In genomic region chr13:38872693-38873092, GRCh38 we compare ENCODE assay signal across 8 cellular contexts.
DNase-seq lines count a peak whose midpoint lies in the region; ATAC-seq, FAIRE-seq and TF ChIP-seq lines count a peak whose summit lies in the region.

No MANE protein-coding gene starts in this region.

- H3K27me3 Mint-ChIP-seq in memory B cell: peaks cover 2% of the 10 kb centered on the region

- H3K36me3 Mint-ChIP-seq in memory B cell: no peaks in the 10 kb centered on the region

- H3K4me3 ChIP-seq in bronchial epithelial cell (ENCODE audit: low read depth, low read length) (no peak overlapping the region), uterus (no peak overlapping the region)

- no peak overlapping the region for H3K27ac Mint-ChIP-seq in memory B cell

- no peaks in the 10 kb centered on the region for H3K4me1 Mint-ChIP-seq in memory B cell

- H3K9me3 ChIP-seq in uterus: no peaks in the 10 kb centered on the region

- H3K4me1 ChIP-seq in uterus: no peaks in the 10 kb centered on the region

- TF ChIP-seq CTCF in GM13977 (IDR thresholded peaks at IDR 0.05; ENCODE audit: extremely low read depth, insufficient read depth, missing control alignments): peak; percentile 78
- TF ChIP-seq CTCF in bronchial epithelial cell (IDR thresholded peaks at IDR 0.05; ENCODE audit: insufficient read depth, low read length, severe bottlenecking): peak; percentile 60
- peak in 2 of 4 experiments; percentile 19 to 25 for TF ChIP-seq CTCF in uterus (IDR thresholded peaks at IDR 0.05)

- H3K9me3 Mint-ChIP-seq in memory B cell: no peaks in the 10 kb centered on the region

- ATAC-seq in HG03439 (IDR thresholded peaks at IDR 0.05; ENCODE audit: unreplicated experiment) (peak; percentile 77), memory B cell (ENCODE audit: low read depth) (peak; percentile 62)

- no peak overlapping the region for H3K4me3 Mint-ChIP-seq in memory B cell

- no peak for TF ChIP-seq POLR2A in uterus (IDR thresholded peaks at IDR 0.05)

- H3K36me3 ChIP-seq in bronchial epithelial cell (ENCODE audit: control insufficient read depth, insufficient read depth, low read length) (no peaks in the 10 kb centered on the region), uterus (no peaks in the 10 kb centered on the region)

- no peak overlapping the region for H3K27ac ChIP-seq in uterus

- H3K27me3 ChIP-seq in bronchial epithelial cell (ENCODE audit: control insufficient read depth, insufficient read depth, low read length) (no peaks in the 10 kb centered on the region), uterus (no peaks in the 10 kb centered on the region)

- no peak for FAIRE-seq in bronchial epithelial cell (lab: Jason Lieb, UNC)

- in situ Hi-C loops in GM13977 (cut with MboI; ENCODE audit: low pct_unique_long_range_greater_than_20kb, low sequenced_read_pairs, unreplicated experiment): no loop called here

- intact Hi-C loops in uterus (cut with DNase I; ENCODE audit: low total_unique reads): no loop called here

- DNase-seq in AG08395 (ENCODE audit: low spot score) (peak; percentile 3), GM13977 (ENCODE audit: low spot score) (peak; percentile 57), SHP77 treated with DMSO at 0.1 percent for 48 hours (lab: John Stamatoyannopoulos, UW) (peak; percentile 6), bronchial epithelial cell (ENCODE audit: low read depth) (peak; percentile 52), memory B cell (ENCODE audit: low spot score in 2 of 2) (peak; percentile 16 to 28), uterus (peak; percentile 14 to 16), NCI-H2029 treated with DMSO at 0.1 percent for 48 hours (lab: John Stamatoyannopoulos, UW) (no peak)
